16 cellular contexts compared by ENCODE assay signal in the genomic region with DNA sequence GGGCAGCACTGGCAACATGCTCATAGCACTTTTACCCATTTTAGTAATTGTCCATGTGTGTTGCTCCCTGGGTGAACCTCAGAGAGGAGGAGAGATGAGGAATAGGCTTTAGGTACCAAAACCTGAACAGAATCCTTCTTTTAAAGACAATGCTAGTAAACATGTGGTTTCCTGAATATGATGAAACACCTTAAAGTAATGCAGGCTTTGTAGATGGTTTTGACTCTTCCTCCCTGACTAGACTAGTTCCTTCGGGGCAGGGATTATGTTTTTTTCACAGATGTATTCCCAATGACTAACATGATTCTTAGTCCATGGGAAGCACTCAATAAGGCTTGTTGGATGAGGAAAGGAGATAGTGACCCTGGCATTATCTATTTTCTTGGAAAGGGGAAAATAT.
"Had no signal": no experiment of that assay in that cellular context is flagged by ENCODE, and none has a peak within 500 bp of the region (broad histone marks: within the 10 kb centered on the region; RNA-seq: fewer than 3 reads in every experiment).

No MANE protein-coding gene starts in this region.

- H3K4me3 ChIP-seq: hepatocyte, left ventricle myocardium inferior, thyroid gland had no signal

- H3K4me1 ChIP-seq: left ventricle myocardium inferior, parathyroid adenoma, thyroid gland had no signal

- ATAC-seq: activated CD4-positive, CD25-positive, alpha-beta regulatory T cell treated with anti-CD3 and anti-CD28 coated beads, Interleukin-2, amount 50 U/mL, for 24 hours; effector memory CD8-positive, alpha-beta T cell; natural killer cell; stimulated activated effector memory CD8-positive, alpha-beta T cell treated with anti-CD3 and anti-CD28 coated beads, Interleukin-12 subunit alpha, Interleukin-12 subunit beta, amount 100 ng/mL, for 72 hours had no signal

- DNase-seq: activated naive CD4-positive, alpha-beta T cell; activated naive CD8-positive, alpha-beta T cell treated with anti-CD3 and anti-CD28 coated beads, Interleukin-2, amount 10 ng/mL, durations not matched to agents 7 days and 5 days; anterior cingulate cortex; dermis blood vessel endothelial cell; effector memory CD8-positive, alpha-beta T cell; kidney; left ventricle myocardium inferior; mesenchymal stem cell; natural killer cell; T1000; thyroid gland had no signal

- H3K27me3 ChIP-seq: hepatocyte, neutrophil, thyroid gland had no signal

- H3K27ac ChIP-seq: hepatocyte, left ventricle myocardium inferior, neutrophil, parathyroid adenoma, thyroid gland had no signal

- H3K36me3 ChIP-seq: left ventricle myocardium inferior, neutrophil, thyroid gland had no signal

- H3K9me3 ChIP-seq: left ventricle myocardium inferior, neutrophil, thyroid gland had no signal
